ENCODE assay signal across 21 cellular contexts in the genomic region with DNA sequence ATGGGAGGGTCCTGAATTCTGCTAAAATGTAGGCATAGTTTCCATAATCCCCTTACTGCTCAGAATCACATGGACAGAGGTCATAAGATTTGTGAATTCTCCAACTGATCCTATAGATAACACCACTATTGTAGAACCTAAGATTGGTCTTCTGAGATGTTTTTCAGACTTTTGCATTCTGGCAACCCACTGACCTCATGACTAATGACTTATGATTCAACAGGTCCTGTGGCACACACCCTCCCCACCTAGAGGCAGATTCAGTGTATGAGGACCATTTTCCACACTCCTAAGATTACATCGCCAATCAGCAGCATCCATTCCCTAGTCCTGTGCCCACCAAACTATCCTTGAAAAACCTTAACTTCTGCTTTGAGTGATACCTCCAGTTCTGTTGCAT.
A peak's percentile ranks its signal among the peaks of the same experiment; 100 is the strongest.
DNase-seq lines count a peak whose midpoint lies in the region; ATAC-seq, FAIRE-seq and TF ChIP-seq lines count a peak whose summit lies in the region.
"Had no signal": no experiment of that assay in that cellular context is flagged by ENCODE, and none has a peak within 500 bp of the region (broad histone marks: within the 10 kb centered on the region; RNA-seq: fewer than 3 reads in every experiment).

No MANE protein-coding gene starts in this region.

- no peak overlapping the region for H3K4me3 ChIP-seq in fibroblast of pulmonary artery (replicated peaks; ENCODE audit: low read depth, low read length)
- H3K4me3 ChIP-seq: upper lobe of right lung had no signal

- in situ Hi-C loops in SK-MEL-5 (cut with HindIII; ENCODE audit: low pct_unique_long_range_greater_than_20kb, low sequenced_read_pairs): no loop called here

- no peak for TF ChIP-seq POLR2A in H54 (IDR thresholded peaks at IDR 0.05; ENCODE audit: low read depth, low read length)

- ATAC-seq in HG03571 (IDR thresholded peaks at IDR 0.05; ENCODE audit: unreplicated experiment): no peak
- no peak for ATAC-seq in HG02798 (IDR thresholded peaks at IDR 0.05; ENCODE audit: poor library complexity, unreplicated experiment)
- ATAC-seq: effector memory CD8-positive, alpha-beta T cell; SK-N-SH treated with all-trans-retinoic acid at 6 μM for 48 hours; upper lobe of right lung had no signal

- peak; percentile 85 for FAIRE-seq in H54 (lab: Jason Lieb, UNC)
- FAIRE-seq: kidney had no signal

- DNase-seq in AG08396 (ENCODE audit: low spot score) (peak; percentile 7), H54 (ENCODE audit: insufficient read length, low spot score) (peak; percentile 10), SK-MEL-5 (ENCODE audit: low read depth, low spot score) (peak; percentile 65), fibroblast of pulmonary artery (ENCODE audit: low read depth) (peak; percentile 6), hypothalamus (lab: John Stamatoyannopoulos, UW) (no peak), anterior cingulate cortex (lab: John Stamatoyannopoulos, UW) (no peak)
- DNase-seq: activated naive CD4-positive, alpha-beta T cell treated with Interleukin-2 at 50 U/mL for 16 hours; BE2C; caudate nucleus; DMS53; effector memory CD8-positive, alpha-beta T cell; H9; kidney; NCI-H1694 treated with DMSO at 0.1 percent for 48 hours; nucleus accumbens; OCI-M1; stimulated activated CD4-positive, alpha-beta T cell treated with anti-CD3 and anti-CD28 coated beads, Interleukin-4, amount 100 ng/mL, for 24 hours; upper lobe of right lung had no signal

- TF ChIP-seq CTCF in fibroblast of pulmonary artery (IDR thresholded peaks at IDR 0.05; ENCODE audit: low read length, missing control alignments): no peak

Comparison
In these comparisons a context has a peak if more than half of its experiments do, and no peak if none do; other contexts are left out.
1. DNase-seq: peak in AG08396 (single experiment), H54 (single experiment), SK-MEL-5 (single experiment) and fibroblast of pulmonary artery (single experiment); none in hypothalamus (0 of 51) and anterior cingulate cortex (0 of 58).